24 cellular contexts compared by ENCODE assay signal in the genomic region with DNA sequence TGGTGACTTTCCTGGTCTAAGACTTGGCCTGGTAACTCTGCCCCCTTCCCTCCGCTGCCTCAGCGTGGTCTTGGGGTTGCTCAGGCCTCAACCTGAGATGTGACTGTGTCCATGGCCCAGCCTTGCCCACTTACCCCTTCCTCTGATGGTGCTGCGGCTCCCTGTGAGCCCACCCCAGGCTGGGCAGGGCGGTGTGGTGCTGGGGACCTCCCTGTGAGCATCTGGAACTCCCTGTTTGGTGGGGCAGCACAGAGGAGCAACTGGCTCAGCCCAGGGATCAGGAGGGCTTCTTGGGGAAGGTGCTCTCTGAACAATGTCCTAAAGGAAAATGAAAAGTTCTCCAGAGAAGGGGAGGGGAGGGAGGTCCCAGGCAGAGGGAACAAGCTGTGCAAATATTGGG.
DNase-seq lines count a peak whose midpoint lies in the region; ATAC-seq and TF ChIP-seq lines count a peak whose summit lies in the region.
"Had no signal": no experiment of that assay in that cellular context is flagged by ENCODE, and none has a peak within 500 bp of the region (broad histone marks: within the 10 kb centered on the region; RNA-seq: fewer than 3 reads in every experiment).

No MANE protein-coding gene starts in this region.

- no peaks in the 10 kb centered on the region for H3K79me2 ChIP-seq in mammary epithelial cell (ENCODE audit: insufficient read depth, low read length)

- BruUV-seq in mammary epithelial cell (replicated peaks; lab: Mats Ljungman, UMichigan), result no TSS peak

- CTCF ChIA-PET in mammary epithelial cell (lab: Charles Lee; ENCODE audit: low non-redundant PET), result no interaction called here

- no peaks in the 10 kb centered on the region for H4K20me1 ChIP-seq in mammary epithelial cell (ENCODE audit: insufficient read depth, low read length)

- 89% methylated on average over 4 of the region's 4 CpGs for WGBS in mammary epithelial cell (ENCODE audit: low coverage, missing lambda C conversion rate)
- WGBS in stomach, 5 donors, result 78 to 100% (median 85%) methylated on average over 1 to 4 of the region's 4 CpGs
- WGBS in psoas muscle, 3 donors, result 93 to 96% (median 94%) methylated on average over 4 of the region's 4 CpGs
- WGBS in esophagus squamous epithelium, 2 donors, result no CpG with 5 or more reads among the region's 4 CpGs

- no peak for TF ChIP-seq EP300 in stomach (IDR thresholded peaks at IDR 0.05)

- no peak for TF ChIP-seq POLR2A in stomach (IDR thresholded peaks at IDR 0.05)
- TF ChIP-seq POLR2A in esophagus squamous epithelium (IDR thresholded peaks at IDR 0.05), result no peak

- intact Hi-C loops in mammary epithelial cell (cut with micrococcal nuclease) (no loop called here), stomach (cut with DNase I; ENCODE audit: low total_unique reads) (no loop called here), psoas muscle (cut with DNase I) (no loop called here), esophagus squamous epithelium (cut with DNase I) (no loop called here)

- no peak for ATAC-seq in psoas muscle
- ATAC-seq: activated CD8-positive, alpha-beta T cell treated with anti-CD3 and anti-CD28 coated beads, Interleukin-2, amount 10 ng/mL, durations not matched to agents 7 days and 5 days had no signal

- H3K27me3 ChIP-seq in HUES48 (ENCODE audit: control insufficient read depth, insufficient read depth, low read length) (no peaks in the 10 kb centered on the region), mammary epithelial cell (ENCODE audit: insufficient read depth, low read length) (no peaks in the 10 kb centered on the region), stomach (no peaks in the 10 kb centered on the region), HAP-1 (ENCODE audit: low read depth) (no peaks in the 10 kb centered on the region), psoas muscle (ENCODE audit: insufficient read depth in 3 of 3, low read length in 2 of 3) (no peaks in the 10 kb centered on the region), esophagus squamous epithelium (no peaks in the 10 kb centered on the region)
- H3K27me3 ChIP-seq: adrenal gland, cardiac muscle cell, heart left ventricle, neutrophil, spleen had no signal

- TF ChIP-seq CTCF in mammary epithelial cell (conservative IDR thresholded peaks at IDR 0.05 in 1 of 2, IDR thresholded peaks at IDR 0.05 in 1 of 2; ENCODE audit: extremely low read depth in 1 of 2, insufficient read depth in 1 of 2, low read depth in 1 of 2, low read length in 2 of 2) (no peak), stomach (IDR thresholded peaks at IDR 0.05) (no peak), psoas muscle (IDR thresholded peaks at IDR 0.05) (no peak), esophagus squamous epithelium (IDR thresholded peaks at IDR 0.05) (no peak)

- H3K4me1 ChIP-seq in HUES48 (ENCODE audit: control insufficient read depth, insufficient read depth, low read length) (no peaks in the 10 kb centered on the region; the same call in 1 of the 2 replicates), mammary epithelial cell (ENCODE audit: insufficient read depth, low read length) (peaks cover 14% of the 10 kb centered on the region), stomach (peaks cover 0 to 19% (median 9%) of the 10 kb centered on the region in 4 donors), HAP-1 (no peaks in the 10 kb centered on the region), psoas muscle (no peaks in the 10 kb centered on the region), esophagus squamous epithelium (no peaks in the 10 kb centered on the region)
- H3K4me1 ChIP-seq: adrenal gland, heart left ventricle, left ventricle myocardium inferior, spleen had no signal

- DNase-seq in mammary epithelial cell, result no peak
- DNase-seq in midbrain (lab: John Stamatoyannopoulos, UW), result peak; percentile 66
- DNase-seq in stomach, result no peak
- no peak for DNase-seq in HAP-1 (ENCODE audit: low spot score in 2 of 2)
- DNase-seq in psoas muscle, result no peak
- DNase-seq in esophagus squamous epithelium (lab: John Stamatoyannopoulos, UW), result no peak
- DNase-seq: activated CD4-positive, alpha-beta T cell treated with anti-CD3 and anti-CD28 coated beads for 1 hour; activated CD8-positive, alpha-beta T cell treated with anti-CD3 and anti-CD28 coated beads, Interleukin-2, amount 10 ng/mL, durations not matched to agents 7 days and 5 days; adrenal gland; CD4-positive, CD25-positive, alpha-beta regulatory T cell; dermis blood vessel endothelial cell; DMS 273 treated with DMSO at 0.1 percent for 48 hours; H9; heart left ventricle; KG1; left ventricle myocardium inferior; NCI-H146; NCI-H2171; spleen; stimulated activated CD4-positive, alpha-beta T cell treated with anti-CD3 and anti-CD28 coated beads, Interleukin-4, amount 100 ng/mL, for 24 hours had no signal

- peak overlapping the region; percentile 45 for H3K27ac ChIP-seq in HUES48 (ENCODE audit: low read depth, low read length)
- H3K27ac ChIP-seq in mammary epithelial cell (ENCODE audit: insufficient read depth, low read depth, low read length), result no peak overlapping the region
- H3K27ac ChIP-seq in stomach, result peak overlapping the region; percentile 43 to 72 (median 63)
- H3K27ac ChIP-seq in psoas muscle, result no peak overlapping the region
- H3K27ac ChIP-seq in esophagus squamous epithelium, result no peak overlapping the region
- H3K27ac ChIP-seq: adrenal gland, cardiac muscle cell, neutrophil, spleen had no signal

- in situ Hi-C loops in mammary epithelial cell (cut with MboI; ENCODE audit: low sequenced_read_pairs in 2 of 2) (no loop called here), HAP-1 (cut with MboI; ENCODE audit: low sequenced_read_pairs) (no loop called here)

- H3K4me2 ChIP-seq in mammary epithelial cell (ENCODE audit: insufficient read depth, low read depth, low read length), result peak overlapping the region; percentile 37

- H3K4me3 ChIP-seq in HUES48 (ENCODE audit: low read depth, low read length) (no peak overlapping the region), mammary epithelial cell (replicated peaks in 1 of 3; ENCODE audit: insufficient read depth in 1 of 3, low read depth in 2 of 3, low read length in 3 of 3) (no peak overlapping the region), stomach (no peak overlapping the region), HAP-1 (no peak overlapping the region), psoas muscle (no peak overlapping the region), esophagus squamous epithelium (no peak overlapping the region)
- H3K4me3 ChIP-seq: adrenal gland, cardiac muscle cell, heart left ventricle, left ventricle myocardium inferior, mucosa of descending colon, spleen had no signal

- H3K9me3 ChIP-seq in HUES48 (ENCODE audit: control insufficient read depth, insufficient read depth, low read length), result no peaks in the 10 kb centered on the region
- no peaks in the 10 kb centered on the region for H3K9me3 ChIP-seq in mammary epithelial cell (replicated peaks; ENCODE audit: insufficient read depth, low read length)
- no peaks in the 10 kb centered on the region for H3K9me3 ChIP-seq in stomach
- H3K9me3 ChIP-seq in HAP-1, result no peaks in the 10 kb centered on the region
- H3K9me3 ChIP-seq in psoas muscle, result no peaks in the 10 kb centered on the region
- H3K9me3 ChIP-seq in esophagus squamous epithelium, result no peaks in the 10 kb centered on the region
- H3K9me3 ChIP-seq: adrenal gland, heart left ventricle, left ventricle myocardium inferior, mucosa of descending colon, neutrophil, spleen had no signal

- H2AFZ ChIP-seq in mammary epithelial cell (ENCODE audit: low read depth, low read length), result peak overlapping the region; percentile 89

- H3K9ac ChIP-seq in HUES48 (ENCODE audit: low read depth, low read length) (no peak overlapping the region), mammary epithelial cell (ENCODE audit: insufficient read depth, low read length) (no peak overlapping the region)

- H3K36me3 ChIP-seq in HUES48 (ENCODE audit: control insufficient read depth, insufficient read depth, low read length), result no peaks in the 10 kb centered on the region
- H3K36me3 ChIP-seq in mammary epithelial cell (ENCODE audit: insufficient read depth, low read length), result no peaks in the 10 kb centered on the region
- H3K36me3 ChIP-seq in stomach, result no peaks in the 10 kb centered on the region
- no peaks in the 10 kb centered on the region for H3K36me3 ChIP-seq in HAP-1 (replicated peaks)
- H3K36me3 ChIP-seq in psoas muscle (ENCODE audit: insufficient read depth in 1 of 2, low read depth in 1 of 2), result no peaks in the 10 kb centered on the region
- H3K36me3 ChIP-seq in esophagus squamous epithelium, result no peaks in the 10 kb centered on the region
- H3K36me3 ChIP-seq: adrenal gland, cardiac muscle cell, heart left ventricle, left ventricle myocardium inferior, neutrophil, spleen had no signal

- dilution Hi-C loops in mammary epithelial cell (cut with HindIII; ENCODE audit: low sequenced_read_pairs), result no loop called here

Comparison
In these comparisons a context has a peak if more than half of its experiments do, and no peak if none do; other contexts are left out.
1. H3K27ac ChIP-seq: peak in HUES48 (single experiment) and stomach (5 of 5); none in mammary epithelial cell (single experiment), psoas muscle (single experiment) and esophagus squamous epithelium (0 of 4).